ENCODE assay signal across 8 cellular contexts in genomic region chr4:18689308-18689915, GRCh38.
DNase-seq lines count a peak whose midpoint lies in the region; ATAC-seq, FAIRE-seq and TF ChIP-seq lines count a peak whose summit lies in the region.

No MANE protein-coding gene starts in this region.

- CTCF ChIA-PET in MCF 10A (lab: Yijun Ruan, JAX) = interaction anchor here (0.6 to 1.2 kb wide), 6 partner anchors 19 to 1559 kb away, joined by 3 to 5 read pairs (median 3); no protein-coding TSS in a partner anchor

- peaks cover 10% of the 10 kb centered on the region for H3K4me1 Mint-ChIP-seq in MCF 10A (ENCODE audit: insufficient read depth, unreplicated experiment)

- FAIRE-seq in HTR-8/SVneo (lab: Jason Lieb, UNC) = no peak

- POLR2A ChIA-PET in MCF 10A (lab: Yijun Ruan, JAX) = no interaction called here

- peak; percentile 63 for ATAC-seq in GM19043 (IDR thresholded peaks at IDR 0.05; ENCODE audit: low read depth, unreplicated experiment)

- no TSS peak for BruUV-seq in MCF 10A (replicated peaks; lab: Mats Ljungman, UMichigan)

- DNase-seq in D341Med (ENCODE audit: low spot score) (peak; percentile 41), HTR-8/SVneo (ENCODE audit: insufficient read length, low spot score) (peak; percentile 22), SK-MEL-5 (ENCODE audit: low read depth, low spot score) (peak; percentile 62), MCF 10A (ENCODE audit: unreplicated experiment) (peak; percentile 73), islet precursor cell (peak; percentile 62), posterior vena cava (ENCODE audit: low spot score) (no peak)
- peak; percentile 7 for DNase-seq in stimulated activated CD4-positive, alpha-beta T cell treated with anti-CD3 and anti-CD28 coated beads, Interleukin-4, amount 100 ng/mL, for 1 hour

- in situ Hi-C loops in SK-MEL-5 (cut with HindIII; ENCODE audit: low pct_unique_long_range_greater_than_20kb, low sequenced_read_pairs) = no loop called here

- no peaks in the 10 kb centered on the region for H3K9me3 Mint-ChIP-seq in MCF 10A (ENCODE audit: unreplicated experiment)

- intact Hi-C loops in MCF 10A (cut with micrococcal nuclease) (loop anchor here (1.0 to 10.0 kb wide), 5 partner anchors 245 to 1995 kb away; no protein-coding TSS in a partner anchor), posterior vena cava (cut with DNase I) (loop anchor here in 1 of 2 donors (5.0 kb wide), 1 partner anchor 1853 kb away; no protein-coding TSS in a partner anchor)

- no peak overlapping the region for H3K27ac Mint-ChIP-seq in MCF 10A (ENCODE audit: low read depth, unreplicated experiment)

- H3K4me3 Mint-ChIP-seq in MCF 10A (ENCODE audit: unreplicated experiment) = no peak overlapping the region

- no peaks in the 10 kb centered on the region for H3K36me3 Mint-ChIP-seq in MCF 10A (ENCODE audit: insufficient read depth, unreplicated experiment)

- no peaks in the 10 kb centered on the region for H3K27me3 Mint-ChIP-seq in MCF 10A (ENCODE audit: insufficient read depth, unreplicated experiment)

- peak; percentile 80 for TF ChIP-seq CTCF in MCF 10A (IDR thresholded peaks at IDR 0.05; ENCODE audit: unreplicated experiment)
